In the genomic region with DNA sequence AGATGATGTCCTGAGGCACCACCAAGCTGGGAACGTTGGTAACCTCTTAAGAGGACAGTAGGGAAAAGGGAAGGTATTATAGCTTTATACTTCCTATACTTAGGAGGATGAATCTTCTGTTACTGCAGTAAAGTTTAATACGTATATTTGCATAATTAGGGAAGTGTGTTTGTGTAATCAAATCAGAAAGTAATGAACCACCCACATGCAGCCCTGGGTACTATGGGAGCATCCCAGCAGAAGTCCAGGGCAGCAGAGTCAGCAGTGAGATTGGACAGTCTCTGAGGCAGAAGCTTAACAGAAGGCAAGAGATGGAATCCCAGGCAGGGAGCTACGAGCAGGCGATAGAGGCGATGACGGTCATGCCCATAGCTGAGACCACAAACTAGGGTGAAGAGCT, we compare ENCODE assay signal across 18 cellular contexts. TPM values are rescaled to one million over a fixed set of nuclear protein-coding genes. Genes with fewer than 3 reads are reported as not detected.
DNase-seq lines count a peak whose midpoint lies in the region; ATAC-seq and TF ChIP-seq lines count a peak whose summit lies in the region.
"Had no signal": no experiment of that assay in that cellular context is flagged by ENCODE, and none has a peak within 500 bp of the region (broad histone marks: within the 10 kb centered on the region; RNA-seq: fewer than 3 reads in every experiment).

No MANE protein-coding gene starts in this region.

- H3K9me3 Mint-ChIP-seq in activated CD8-positive, alpha-beta memory T cell treated with anti-CD3 and anti-CD28 coated beads, Interleukin-2, amount 10 ng/mL, durations not matched to agents 7 days and 5 days (ENCODE audit: low read depth) = no peaks in the 10 kb centered on the region
- no peaks in the 10 kb centered on the region for H3K9me3 Mint-ChIP-seq in CD4-positive, alpha-beta T cell

- no peak overlapping the region for H3K4me3 Mint-ChIP-seq in activated CD8-positive, alpha-beta memory T cell treated with anti-CD3 and anti-CD28 coated beads, Interleukin-2, amount 10 ng/mL, durations not matched to agents 7 days and 5 days
- H3K4me3 Mint-ChIP-seq in CD4-positive, alpha-beta T cell = peak overlapping the region; percentile 1

- DNase-seq in activated CD8-positive, alpha-beta memory T cell treated with anti-CD3 and anti-CD28 coated beads, Interleukin-2, amount 10 ng/mL, durations not matched to agents 7 days and 5 days = no peak
- no peak for DNase-seq in activated CD8-positive, alpha-beta memory T cell treated with anti-CD3 and anti-CD28 coated beads, Interleukin-2, amount 50 U/mL, for 4 hours
- DNase-seq in CD4-positive, alpha-beta T cell = no peak
- DNase-seq in SK-N-MC (ENCODE audit: low read depth, low spot score) (no peak), islet precursor cell (no peak), NCI-H774 (lab: John Stamatoyannopoulos, UW) (no peak)
- no peak for DNase-seq in stimulated activated naive CD8-positive, alpha-beta T cell treated with anti-CD3 and anti-CD28 coated beads, Interleukin-15, Interleukin-2, amounts not matched to agents 100 U/mL and 50 U/mL, for 24 hours
- DNase-seq: C1 segment of cervical spinal cord, Calu3, DMS79, KBM-7, NCI-H1092, NCI-H1694, NCI-H2171, NCI-H446 treated with DMSO at 0.1 percent for 48 hours, SHP77 treated with DMSO at 0.1 percent for 48 hours had no signal

- no peak overlapping the region for H3K4me3 ChIP-seq in SK-N-MC
- H3K4me3 ChIP-seq in neutrophil (ENCODE audit: low read depth in 1 of 2, low read length in 1 of 2) = no peak overlapping the region

- H3K27ac ChIP-seq in CD4-positive, alpha-beta T cell (ENCODE audit: low read depth, low read length) = no peak overlapping the region
- H3K27ac ChIP-seq in SK-N-MC (peak overlapping the region; percentile 57; the same call in 1 of the 2 replicates), neutrophil (peak overlapping the region; percentile 38)

- TF ChIP-seq CTCF in CD4-positive, alpha-beta T cell (IDR thresholded peaks at IDR 0.05) = no peak
- no peak for TF ChIP-seq CTCF in neutrophil (IDR thresholded peaks at IDR 0.05)

- no peak for ATAC-seq in activated CD8-positive, alpha-beta memory T cell treated with anti-CD3 and anti-CD28 coated beads, Interleukin-2, amount 10 ng/mL, durations not matched to agents 7 days and 5 days
- ATAC-seq in CD4-positive, alpha-beta T cell (ENCODE audit: poor library complexity) = no peak
- ATAC-seq in stimulated activated naive CD8-positive, alpha-beta T cell treated with anti-CD3 and anti-CD28 coated beads, Interleukin-15, Interleukin-2, amounts not matched to agents 100 U/mL and 50 U/mL, for 24 hours = no peak
- ATAC-seq: HCT116 had no signal

- H3K27me3 Mint-ChIP-seq in activated CD8-positive, alpha-beta memory T cell treated with anti-CD3 and anti-CD28 coated beads, Interleukin-2, amount 10 ng/mL, durations not matched to agents 7 days and 5 days = no peaks in the 10 kb centered on the region
- H3K27me3 Mint-ChIP-seq in CD4-positive, alpha-beta T cell = no peaks in the 10 kb centered on the region

- peaks cover 29% of the 10 kb centered on the region for H3K36me3 Mint-ChIP-seq in activated CD8-positive, alpha-beta memory T cell treated with anti-CD3 and anti-CD28 coated beads, Interleukin-2, amount 10 ng/mL, durations not matched to agents 7 days and 5 days
- peaks cover 67% of the 10 kb centered on the region for H3K36me3 Mint-ChIP-seq in CD4-positive, alpha-beta T cell (ENCODE audit: low read depth)

- intact Hi-C loops in CD4-positive, alpha-beta T cell (cut with DNase I, micrococcal nuclease) = no loop called here

- no peaks in the 10 kb centered on the region for H3K27me3 ChIP-seq in CD4-positive, alpha-beta T cell (ENCODE audit: control insufficient read depth, insufficient read depth, low read length)
- H3K27me3 ChIP-seq in neutrophil = no peaks in the 10 kb centered on the region

- peak overlapping the region; percentile 12 for H3K27ac Mint-ChIP-seq in activated CD8-positive, alpha-beta memory T cell treated with anti-CD3 and anti-CD28 coated beads, Interleukin-2, amount 10 ng/mL, durations not matched to agents 7 days and 5 days
- peak overlapping the region; percentile 16 for H3K27ac Mint-ChIP-seq in CD4-positive, alpha-beta T cell

- H3K9ac ChIP-seq in SK-N-MC (ENCODE audit: insufficient read length) = no peak overlapping the region

- H3K36me3 ChIP-seq in SK-N-MC (ENCODE audit: insufficient read depth, low read length) (peaks cover 61% of the 10 kb centered on the region), neutrophil (peaks cover 4% of the 10 kb centered on the region)

- POLR2A ChIA-PET in CD4-positive, alpha-beta T cell (lab: Charles Lee) = interaction anchor here (1.1 kb wide), 1 partner anchor 26 kb away, joined by 3 read pairs; no protein-coding TSS in a partner anchor

- CTCF ChIA-PET in activated CD8-positive, alpha-beta memory T cell treated with anti-CD3 and anti-CD28 coated beads, Interleukin-2, amount 10 ng/mL, durations not matched to agents 7 days and 5 days (lab: Charles Lee) = interaction anchor here (0.9 to 1.1 kb wide), 2 partner anchors 13 to 56 kb away, joined by 3 read pairs; partner anchors contain the start of genes SAFB and SAFB2
- CTCF ChIA-PET in CD4-positive, alpha-beta T cell (lab: Charles Lee) = no interaction called here

- peaks cover 41% of the 10 kb centered on the region for H3K4me1 Mint-ChIP-seq in activated CD8-positive, alpha-beta memory T cell treated with anti-CD3 and anti-CD28 coated beads, Interleukin-2, amount 10 ng/mL, durations not matched to agents 7 days and 5 days
- H3K4me1 Mint-ChIP-seq in CD4-positive, alpha-beta T cell (ENCODE audit: low read depth) = peaks cover 58% of the 10 kb centered on the region

- H3K4me1 ChIP-seq in neutrophil (ENCODE audit: control insufficient read depth in 1 of 2, insufficient read depth in 1 of 2, low read depth in 1 of 2, low read length in 1 of 2) = peaks cover 40 to 41% of the 10 kb centered on the region in 2 experiments

- no peaks in the 10 kb centered on the region for H3K9me3 ChIP-seq in CD4-positive, alpha-beta T cell (ENCODE audit: control insufficient read depth, low read length)
- H3K9me3 ChIP-seq in SK-N-MC (ENCODE audit: low read depth, low read length) = no peaks in the 10 kb centered on the region
- H3K9me3 ChIP-seq in neutrophil = no peaks in the 10 kb centered on the region

RNA-seq across cellular contexts. Expression of gene SAFB, which starts 12.5 kb away (rescaled TPM):
- total RNA-seq in activated CD8-positive, alpha-beta memory T cell treated with anti-CD3 and anti-CD28 coated beads, Interleukin-2, amount 10 ng/mL, durations not matched to agents 7 days and 5 days = 100 to 1,000 TPM; 134 to 152 TPM
- total RNA-seq in CD4-positive, alpha-beta T cell = 100 to 1,000 TPM; 195 to 200 TPM

RNA-seq across cellular contexts. Expression of gene SAFB2, which starts 12.9 kb away (rescaled TPM):
- 100 to 1,000 TPM; 110 to 125 TPM for total RNA-seq in activated CD8-positive, alpha-beta memory T cell treated with anti-CD3 and anti-CD28 coated beads, Interleukin-2, amount 10 ng/mL, durations not matched to agents 7 days and 5 days
- 100 to 1,000 TPM; 238 to 246 TPM for total RNA-seq in CD4-positive, alpha-beta T cell

RNA-seq across cellular contexts. Expression of gene MICOS13, which starts 44.9 kb away (rescaled TPM):
- total RNA-seq in activated CD8-positive, alpha-beta memory T cell treated with anti-CD3 and anti-CD28 coated beads, Interleukin-2, amount 10 ng/mL, durations not matched to agents 7 days and 5 days = 10 to 100 TPM; 49.1 to 49.7 TPM
- 10 to 100 TPM; 21.7 to 23.0 TPM for total RNA-seq in CD4-positive, alpha-beta T cell

RNA-seq across cellular contexts. Expression of gene HSD11B1L, which starts 45.4 kb away (rescaled TPM):
- 1 to 10 TPM; 1.0 to 2.4 TPM for total RNA-seq in activated CD8-positive, alpha-beta memory T cell treated with anti-CD3 and anti-CD28 coated beads, Interleukin-2, amount 10 ng/mL, durations not matched to agents 7 days and 5 days
- 1 to 10 TPM; 2.4 to 2.9 TPM for total RNA-seq in CD4-positive, alpha-beta T cell

RNA-seq across cellular contexts. Expression of gene RPL36, which starts 54.7 kb away (rescaled TPM):
- 1,000 to 10,000 TPM in 1 of 2 experiments, 100 to 1,000 TPM in 1; 976 to 1,078 TPM for total RNA-seq in activated CD8-positive, alpha-beta memory T cell treated with anti-CD3 and anti-CD28 coated beads, Interleukin-2, amount 10 ng/mL, durations not matched to agents 7 days and 5 days
- 1,000 to 10,000 TPM; 1,509 to 1,565 TPM for total RNA-seq in CD4-positive, alpha-beta T cell
